Comparison of ENCODE assay signal across 14 cellular contexts in the genomic region with DNA sequence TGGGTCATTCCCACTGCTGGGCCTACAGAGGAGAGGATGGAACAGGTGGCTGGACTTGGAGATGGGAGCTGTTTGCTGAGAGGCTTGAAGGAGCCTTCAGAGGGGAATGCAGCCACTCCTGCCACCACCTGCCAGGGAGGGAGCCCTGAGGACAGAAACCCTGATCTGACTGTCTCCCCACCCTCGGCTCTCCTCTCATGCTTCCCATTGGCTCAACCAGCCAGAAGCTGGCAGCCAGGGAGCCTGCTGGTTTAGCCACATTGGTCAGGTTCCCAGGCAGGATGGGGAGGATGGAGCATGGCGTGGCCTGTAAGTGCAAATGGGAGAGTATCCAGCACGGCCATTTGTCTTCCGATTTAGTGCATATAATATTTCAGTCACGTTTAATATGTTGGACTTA. TPM values are rescaled to one million over a fixed set of nuclear protein-coding genes. Genes with fewer than 3 reads are reported as not detected.
DNase-seq lines count a peak whose midpoint lies in the region; TF ChIP-seq lines count a peak whose summit lies in the region.
"Had no signal": no experiment of that assay in that cellular context is flagged by ENCODE, and none has a peak within 500 bp of the region (broad histone marks: within the 10 kb centered on the region; RNA-seq: fewer than 3 reads in every experiment).

No MANE protein-coding gene starts in this region.

- no peak overlapping the region for H2AFZ ChIP-seq in H9 (ENCODE audit: low read length)
- H2AFZ ChIP-seq: PC-9 had no signal

- no peak overlapping the region for H2BK5ac ChIP-seq in H9 (ENCODE audit: insufficient read length, low read length)

- H4K5ac ChIP-seq in H9 (ENCODE audit: insufficient read length, low read depth, low read length): no peak overlapping the region

- H3K9me3 Mint-ChIP-seq in H9 (no peaks in the 10 kb centered on the region), endodermal cell (no peaks in the 10 kb centered on the region), osteocyte (ENCODE audit: unreplicated experiment) (no peaks in the 10 kb centered on the region)

- H3K9me3 ChIP-seq in H9 (ENCODE audit: control insufficient read depth, low read depth, low read length) (no peaks in the 10 kb centered on the region), endodermal cell (ENCODE audit: control insufficient read depth, low read length) (no peaks in the 10 kb centered on the region)
- H3K9me3 ChIP-seq: SJCRH30 had no signal

- no peak overlapping the region for H2BK15ac ChIP-seq in H9 (ENCODE audit: low read depth, low read length)

- H2BK120ac ChIP-seq in H9 (ENCODE audit: low read depth, low read length, poor library complexity, severe bottlenecking): no peak overlapping the region

- H2BK20ac ChIP-seq in H9 (ENCODE audit: low read depth, low read length, poor library complexity, severe bottlenecking): no peak overlapping the region

- no CpG with 5 or more reads among the region's 5 CpGs for WGBS in H9 (ENCODE audit: extremely low coverage, insufficient read length, low lambda C conversion rate)
- WGBS in endodermal cell (ENCODE audit: insufficient coverage in 1 of 2, insufficient read length in 1 of 2), 2 experiments: 88 to 100% methylated on average over 1 to 5 of the region's 5 CpGs

- no peaks in the 10 kb centered on the region for H3K36me3 ChIP-seq in endodermal cell (ENCODE audit: control insufficient read depth, insufficient read depth, low read length)
- H3K36me3 ChIP-seq: SJCRH30 had no signal

- no peak overlapping the region for H4K91ac ChIP-seq in H9 (ENCODE audit: insufficient read length, low read depth, low read length)

- H3K79me2 ChIP-seq in H9 (ENCODE audit: insufficient read depth, low read length): no peaks in the 10 kb centered on the region

- H3K79me1 ChIP-seq in H9 (ENCODE audit: insufficient read depth, low read depth, low read length, poor library complexity, severe bottlenecking): no peaks in the 10 kb centered on the region

- no peaks in the 10 kb centered on the region for H3K27me3 ChIP-seq in H9 (ENCODE audit: insufficient read depth, low read length)
- H3K27me3 ChIP-seq in endodermal cell (ENCODE audit: control insufficient read depth, insufficient read depth, low read length, poor library complexity, severe bottlenecking): peaks cover 12% of the 10 kb centered on the region
- H3K27me3 ChIP-seq: SJCRH30 had no signal

- no peak overlapping the region for H3K18ac ChIP-seq in H9 (ENCODE audit: insufficient read length, low read depth, low read length)

- H3K23ac ChIP-seq in H9 (ENCODE audit: insufficient read length, low read depth, low read length): no peak overlapping the region

- H3K9ac ChIP-seq in H9 (ENCODE audit: extremely low read depth, insufficient read length, low read length) (no peak overlapping the region), endodermal cell (ENCODE audit: extremely low read depth, low read length, poor library complexity, severe bottlenecking) (no peak overlapping the region)

- no peak overlapping the region for H3K4me3 ChIP-seq in endodermal cell (ENCODE audit: low read length)
- H3K4me3 ChIP-seq: PC-9, SJCRH30 had no signal

- no peak overlapping the region for H3K4ac ChIP-seq in H9 (ENCODE audit: low read depth, low read length)

- H3K4me1 ChIP-seq in H9 (ENCODE audit: insufficient read depth, low read length): no peaks in the 10 kb centered on the region
- H3K4me1 ChIP-seq in endodermal cell (ENCODE audit: control insufficient read depth, insufficient read depth, low read length): no peaks in the 10 kb centered on the region
- H3K4me1 ChIP-seq: SJCRH30 had no signal

- no peak for TF ChIP-seq CTCF in H9 (conservative IDR thresholded peaks at IDR 0.05)
- no peak for TF ChIP-seq CTCF in endodermal cell (conservative IDR thresholded peaks at IDR 0.05)
- no peak for TF ChIP-seq CTCF in osteocyte (IDR thresholded peaks at IDR 0.05)

- no peak overlapping the region for H4K8ac ChIP-seq in H9 (replicated peaks; ENCODE audit: insufficient read length, low read depth, low read length)

- H3K4me2 ChIP-seq in H9 (ENCODE audit: insufficient read depth, insufficient read length, low read length): no peak overlapping the region
- H3K4me2 ChIP-seq: PC-9 had no signal

- H3K27ac Mint-ChIP-seq in H9 (no peak overlapping the region), endodermal cell (no peak overlapping the region), osteocyte (ENCODE audit: unreplicated experiment) (no peak overlapping the region)

- H3K56ac ChIP-seq in H9 (ENCODE audit: insufficient read length, low read depth, low read length): no peak overlapping the region

- no peak overlapping the region for H3K14ac ChIP-seq in H9 (ENCODE audit: insufficient read depth, low read length)

- no peaks in the 10 kb centered on the region for H4K20me1 ChIP-seq in H9 (ENCODE audit: control insufficient read depth, insufficient read depth, insufficient read length)

- no peaks in the 10 kb centered on the region for H3K36me3 Mint-ChIP-seq in H9 (ENCODE audit: insufficient read depth in 1 of 3, low read depth in 3 of 3)
- no peaks in the 10 kb centered on the region for H3K36me3 Mint-ChIP-seq in endodermal cell (ENCODE audit: low read depth)
- H3K36me3 Mint-ChIP-seq in osteocyte (ENCODE audit: unreplicated experiment): no peaks in the 10 kb centered on the region

- H2BK12ac ChIP-seq in H9 (ENCODE audit: insufficient read length, low read depth, low read length): no peak overlapping the region

- H3T11ph ChIP-seq in H9 (ENCODE audit: low read length): no peak overlapping the region

- DNase-seq in NCI-H2196 (lab: John Stamatoyannopoulos, UW; ENCODE audit: unreplicated experiment): peak; percentile 19
- no peak for DNase-seq in NCI-H2196 treated with DMSO at 0.1 percent for 48 hours (lab: John Stamatoyannopoulos, UW; ENCODE audit: unreplicated experiment)
- DNase-seq in H9: peak; percentile 60
- DNase-seq in endodermal cell: peak; percentile 61
- DNase-seq in osteocyte (ENCODE audit: extremely low spot score, unreplicated experiment): peak; percentile 66
- no peak for DNase-seq in stimulated activated naive CD4-positive, alpha-beta T cell (lab: John Stamatoyannopoulos, UW)
- no peak for DNase-seq in NCI-H2107 (lab: John Stamatoyannopoulos, UW)
- DNase-seq in GM19238 (ENCODE audit: insufficient read length, low spot score): no peak
- DNase-seq: C1 segment of cervical spinal cord, KG1, NCI-H1417 treated with DMSO at 0.1 percent for 48 hours, PC-9, SJCRH30 had no signal

- H3K4me3 Mint-ChIP-seq in H9: no peak overlapping the region
- no peak overlapping the region for H3K4me3 Mint-ChIP-seq in endodermal cell
- H3K4me3 Mint-ChIP-seq in osteocyte (ENCODE audit: unreplicated experiment): no peak overlapping the region

- H3K27ac ChIP-seq in H9 (ENCODE audit: insufficient read length, low read depth, low read length) (no peak overlapping the region), endodermal cell (ENCODE audit: low read depth, low read length) (no peak overlapping the region)
- H3K27ac ChIP-seq: PC-9, SJCRH30 had no signal

- H3K27me3 Mint-ChIP-seq in H9 (ENCODE audit: low read depth): peaks cover 30% of the 10 kb centered on the region
- peaks cover 15% of the 10 kb centered on the region for H3K27me3 Mint-ChIP-seq in endodermal cell (ENCODE audit: insufficient read depth)
- H3K27me3 Mint-ChIP-seq in osteocyte (ENCODE audit: unreplicated experiment): peaks cover 43% of the 10 kb centered on the region

- H3K23me2 ChIP-seq in H9 (ENCODE audit: insufficient read length, low read depth, low read length, poor library complexity, severe bottlenecking): no peaks in the 10 kb centered on the region

- H3K4me1 Mint-ChIP-seq in H9 (peaks cover 3 to 6% of the 10 kb centered on the region in 2 experiments), endodermal cell (peaks cover 2% of the 10 kb centered on the region), osteocyte (ENCODE audit: unreplicated experiment) (peaks cover under 1% of the 10 kb centered on the region)

- H2AK5ac ChIP-seq in H9 (ENCODE audit: insufficient read length, low read length): no peak overlapping the region

RNA-seq across cellular contexts. Expression of gene TREM1, which starts 12.8 kb away (rescaled TPM):
- not detected in 2 replicates for total RNA-seq in H9 (2021)
- not detected for total RNA-seq in endodermal cell
- polyA plus RNA-seq in endodermal cell (2013, experiment 1 of 2): not detected
- not detected for polyA plus RNA-seq in endodermal cell (2013, experiment 2 of 2)
- not detected in 2 replicates for total RNA-seq in osteocyte
- total RNA-seq: HepG2, PC-9, SJCRH30 had no signal

RNA-seq across cellular contexts. Expression of gene TREML4, which starts 45.5 kb away (rescaled TPM):
- total RNA-seq in H9 (2021): not detected in 2 replicates
- not detected for total RNA-seq in endodermal cell
- polyA plus RNA-seq in endodermal cell (2013, experiment 1 of 2): not detected
- not detected for polyA plus RNA-seq in endodermal cell (2013, experiment 2 of 2)
- not detected in 2 replicates for total RNA-seq in osteocyte
- total RNA-seq: HepG2, PC-9 had no signal
- polyA plus RNA-seq: HepG2 had no signal

Comparison
In these comparisons a context has a peak if more than half of its experiments do, and no peak if none do; other contexts are left out.
1. DNase-seq: peak in NCI-H2196 (single experiment), H9 (single experiment), endodermal cell (single experiment) and osteocyte (single experiment); none in NCI-H2196 treated with DMSO at 0.1 percent for 48 hours (single experiment), stimulated activated naive CD4-positive, alpha-beta T cell (0 of 6), NCI-H2107 (single experiment) and GM19238 (single experiment).